In genomic region chr2:43424262-43425207, GRCh38 we compare ENCODE assay signal across 1 cellular context.
A peak's percentile ranks its signal among the peaks of the same experiment; 100 is the strongest.
TF ChIP-seq lines count a peak whose summit lies in the region.

No MANE protein-coding gene starts in this region.

TF ChIP-seq in HepG2, 621 proteins besides CTCF, POLR2A, EP300 and RAD21 (continued from another document and continues in another):
- TF ChIP-seq ZNF142 (CRISPR knock-in tag; IDR thresholded peaks at IDR 0.05), result peak; percentile 25; the same call in 1 of the 2 replicates
- no peak for TF ChIP-seq YY1 (IDR thresholded peaks at IDR 0.05; ENCODE audit: insufficient read depth, insufficient replicate concordance, low read depth, low read length)
- TF ChIP-seq TRIM22 (IDR thresholded peaks at IDR 0.05), result no peak
- no peak for TF ChIP-seq MXD4 (CRISPR knock-in tag; IDR thresholded peaks at IDR 0.05)
- TF ChIP-seq ZNF224 (CRISPR knock-in tag; IDR thresholded peaks at IDR 0.05), result no peak
- no peak for TF ChIP-seq SETDB1 (CRISPR knock-in tag; IDR thresholded peaks at IDR 0.05; ENCODE audit: borderline replicate concordance)
- no peak for TF ChIP-seq ZNF780A (CRISPR knock-in tag; IDR thresholded peaks at IDR 0.05)
- no peak for TF ChIP-seq ZNF143 (CRISPR knock-in tag; IDR thresholded peaks at IDR 0.05)
- TF ChIP-seq TBL1XR1 (IDR thresholded peaks at IDR 0.05; ENCODE audit: borderline replicate concordance, low read length, partially characterized antibody), result no peak
- TF ChIP-seq ZNF24 (IDR thresholded peaks at IDR 0.05), result no peak
- no peak for TF ChIP-seq SRSF1 (optimal IDR thresholded peaks at IDR 0.05; ENCODE audit: low read depth, low read length)
- TF ChIP-seq KAT8 (CRISPR knock-in tag; IDR thresholded peaks at IDR 0.05), result peak; percentile 83
- TF ChIP-seq KDM3A (CRISPR knock-in tag; IDR thresholded peaks at IDR 0.05; ENCODE audit: low read depth), result peak; percentile 72; the same call in 1 of the 2 replicates
- no peak for TF ChIP-seq ZSCAN21 (CRISPR knock-in tag; IDR thresholded peaks at IDR 0.05; ENCODE audit: borderline replicate concordance)
- no peak for TF ChIP-seq UBTF (CRISPR knock-in tag; IDR thresholded peaks at IDR 0.05)
- no peak for TF ChIP-seq SSRP1 (CRISPR knock-in tag; IDR thresholded peaks at IDR 0.05)
- no peak for TF ChIP-seq ZNF510 (CRISPR knock-in tag; IDR thresholded peaks at IDR 0.05; ENCODE audit: low read depth)
- TF ChIP-seq ZNF615 (CRISPR knock-in tag; IDR thresholded peaks at IDR 0.05; ENCODE audit: borderline replicate concordance), result no peak
- TF ChIP-seq ZNF282 (IDR thresholded peaks at IDR 0.05; ENCODE audit: partially characterized antibody), result no peak
- TF ChIP-seq ZNF556 (CRISPR knock-in tag; IDR thresholded peaks at IDR 0.05; ENCODE audit: borderline replicate concordance), result no peak
- TF ChIP-seq ZSCAN30 (CRISPR knock-in tag; IDR thresholded peaks at IDR 0.05), result no peak
- TF ChIP-seq XBP1 (CRISPR knock-in tag; IDR thresholded peaks at IDR 0.05), result no peak
- no peak for TF ChIP-seq SIX4 (CRISPR knock-in tag; IDR thresholded peaks at IDR 0.05)
- TF ChIP-seq, protein P1, sequence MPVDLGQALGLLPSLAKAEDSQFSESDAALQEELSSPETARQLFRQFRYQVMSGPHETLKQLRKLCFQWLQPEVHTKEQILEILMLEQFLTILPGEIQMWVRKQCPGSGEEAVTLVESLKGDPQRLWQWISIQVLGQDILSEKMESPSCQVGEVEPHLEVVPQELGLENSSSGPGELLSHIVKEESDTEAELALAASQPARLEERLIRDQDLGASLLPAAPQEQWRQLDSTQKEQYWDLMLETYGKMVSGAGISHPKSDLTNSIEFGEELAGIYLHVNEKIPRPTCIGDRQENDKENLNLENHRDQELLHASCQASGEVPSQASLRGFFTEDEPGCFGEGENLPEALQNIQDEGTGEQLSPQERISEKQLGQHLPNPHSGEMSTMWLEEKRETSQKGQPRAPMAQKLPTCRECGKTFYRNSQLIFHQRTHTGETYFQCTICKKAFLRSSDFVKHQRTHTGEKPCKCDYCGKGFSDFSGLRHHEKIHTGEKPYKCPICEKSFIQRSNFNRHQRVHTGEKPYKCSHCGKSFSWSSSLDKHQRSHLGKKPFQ (CRISPR knock-in tag; IDR thresholded peaks at IDR 0.05; ENCODE audit: insufficient replicate concordance), result peak; percentile 70
- TF ChIP-seq, protein P2, sequence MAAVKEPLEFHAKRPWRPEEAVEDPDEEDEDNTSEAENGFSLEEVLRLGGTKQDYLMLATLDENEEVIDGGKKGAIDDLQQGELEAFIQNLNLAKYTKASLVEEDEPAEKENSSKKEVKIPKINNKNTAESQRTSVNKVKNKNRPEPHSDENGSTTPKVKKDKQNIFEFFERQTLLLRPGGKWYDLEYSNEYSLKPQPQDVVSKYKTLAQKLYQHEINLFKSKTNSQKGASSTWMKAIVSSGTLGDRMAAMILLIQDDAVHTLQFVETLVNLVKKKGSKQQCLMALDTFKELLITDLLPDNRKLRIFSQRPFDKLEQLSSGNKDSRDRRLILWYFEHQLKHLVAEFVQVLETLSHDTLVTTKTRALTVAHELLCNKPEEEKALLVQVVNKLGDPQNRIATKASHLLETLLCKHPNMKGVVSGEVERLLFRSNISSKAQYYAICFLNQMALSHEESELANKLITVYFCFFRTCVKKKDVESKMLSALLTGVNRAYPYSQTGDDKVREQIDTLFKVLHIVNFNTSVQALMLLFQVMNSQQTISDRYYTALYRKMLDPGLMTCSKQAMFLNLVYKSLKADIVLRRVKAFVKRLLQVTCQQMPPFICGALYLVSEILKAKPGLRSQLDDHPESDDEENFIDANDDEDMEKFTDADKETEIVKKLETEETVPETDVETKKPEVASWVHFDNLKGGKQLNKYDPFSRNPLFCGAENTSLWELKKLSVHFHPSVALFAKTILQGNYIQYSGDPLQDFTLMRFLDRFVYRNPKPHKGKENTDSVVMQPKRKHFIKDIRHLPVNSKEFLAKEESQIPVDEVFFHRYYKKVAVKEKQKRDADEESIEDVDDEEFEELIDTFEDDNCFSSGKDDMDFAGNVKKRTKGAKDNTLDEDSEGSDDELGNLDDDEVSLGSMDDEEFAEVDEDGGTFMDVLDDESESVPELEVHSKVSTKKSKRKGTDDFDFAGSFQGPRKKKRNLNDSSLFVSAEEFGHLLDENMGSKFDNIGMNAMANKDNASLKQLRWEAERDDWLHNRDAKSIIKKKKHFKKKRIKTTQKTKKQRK (IDR thresholded peaks at IDR 0.05; ENCODE audit: low read length), result no peak
- TF ChIP-seq, protein P3, sequence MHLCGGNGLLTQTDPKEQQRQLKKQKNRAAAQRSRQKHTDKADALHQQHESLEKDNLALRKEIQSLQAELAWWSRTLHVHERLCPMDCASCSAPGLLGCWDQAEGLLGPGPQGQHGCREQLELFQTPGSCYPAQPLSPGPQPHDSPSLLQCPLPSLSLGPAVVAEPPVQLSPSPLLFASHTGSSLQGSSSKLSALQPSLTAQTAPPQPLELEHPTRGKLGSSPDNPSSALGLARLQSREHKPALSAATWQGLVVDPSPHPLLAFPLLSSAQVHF (CRISPR knock-in tag; IDR thresholded peaks at IDR 0.05), result no peak
- TF ChIP-seq KLF6 (CRISPR knock-in tag; IDR thresholded peaks at IDR 0.05), result no peak
- no peak for TF ChIP-seq ZBTB2 (CRISPR knock-in tag; IDR thresholded peaks at IDR 0.05; ENCODE audit: low read depth)
- no peak for TF ChIP-seq ZNF768 (CRISPR knock-in tag; IDR thresholded peaks at IDR 0.05)
- no peak for TF ChIP-seq ZBTB38 (CRISPR knock-in tag; IDR thresholded peaks at IDR 0.05)
- no peak for TF ChIP-seq ETV6 (CRISPR knock-in tag; conservative IDR thresholded peaks at IDR 0.05)
- peak; percentile 74; the same call in 1 of the 2 replicates for TF ChIP-seq ZNF724P (CRISPR knock-in tag; IDR thresholded peaks at IDR 0.05; ENCODE audit: borderline replicate concordance)
- no peak for TF ChIP-seq DNMT1 (CRISPR knock-in tag; IDR thresholded peaks at IDR 0.05)
- TF ChIP-seq, protein P4, sequence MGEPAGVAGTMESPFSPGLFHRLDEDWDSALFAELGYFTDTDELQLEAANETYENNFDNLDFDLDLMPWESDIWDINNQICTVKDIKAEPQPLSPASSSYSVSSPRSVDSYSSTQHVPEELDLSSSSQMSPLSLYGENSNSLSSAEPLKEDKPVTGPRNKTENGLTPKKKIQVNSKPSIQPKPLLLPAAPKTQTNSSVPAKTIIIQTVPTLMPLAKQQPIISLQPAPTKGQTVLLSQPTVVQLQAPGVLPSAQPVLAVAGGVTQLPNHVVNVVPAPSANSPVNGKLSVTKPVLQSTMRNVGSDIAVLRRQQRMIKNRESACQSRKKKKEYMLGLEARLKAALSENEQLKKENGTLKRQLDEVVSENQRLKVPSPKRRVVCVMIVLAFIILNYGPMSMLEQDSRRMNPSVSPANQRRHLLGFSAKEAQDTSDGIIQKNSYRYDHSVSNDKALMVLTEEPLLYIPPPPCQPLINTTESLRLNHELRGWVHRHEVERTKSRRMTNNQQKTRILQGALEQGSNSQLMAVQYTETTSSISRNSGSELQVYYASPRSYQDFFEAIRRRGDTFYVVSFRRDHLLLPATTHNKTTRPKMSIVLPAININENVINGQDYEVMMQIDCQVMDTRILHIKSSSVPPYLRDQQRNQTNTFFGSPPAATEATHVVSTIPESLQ (CRISPR knock-in tag; conservative IDR thresholded peaks at IDR 0.05), result no peak
- TF ChIP-seq, protein P5, sequence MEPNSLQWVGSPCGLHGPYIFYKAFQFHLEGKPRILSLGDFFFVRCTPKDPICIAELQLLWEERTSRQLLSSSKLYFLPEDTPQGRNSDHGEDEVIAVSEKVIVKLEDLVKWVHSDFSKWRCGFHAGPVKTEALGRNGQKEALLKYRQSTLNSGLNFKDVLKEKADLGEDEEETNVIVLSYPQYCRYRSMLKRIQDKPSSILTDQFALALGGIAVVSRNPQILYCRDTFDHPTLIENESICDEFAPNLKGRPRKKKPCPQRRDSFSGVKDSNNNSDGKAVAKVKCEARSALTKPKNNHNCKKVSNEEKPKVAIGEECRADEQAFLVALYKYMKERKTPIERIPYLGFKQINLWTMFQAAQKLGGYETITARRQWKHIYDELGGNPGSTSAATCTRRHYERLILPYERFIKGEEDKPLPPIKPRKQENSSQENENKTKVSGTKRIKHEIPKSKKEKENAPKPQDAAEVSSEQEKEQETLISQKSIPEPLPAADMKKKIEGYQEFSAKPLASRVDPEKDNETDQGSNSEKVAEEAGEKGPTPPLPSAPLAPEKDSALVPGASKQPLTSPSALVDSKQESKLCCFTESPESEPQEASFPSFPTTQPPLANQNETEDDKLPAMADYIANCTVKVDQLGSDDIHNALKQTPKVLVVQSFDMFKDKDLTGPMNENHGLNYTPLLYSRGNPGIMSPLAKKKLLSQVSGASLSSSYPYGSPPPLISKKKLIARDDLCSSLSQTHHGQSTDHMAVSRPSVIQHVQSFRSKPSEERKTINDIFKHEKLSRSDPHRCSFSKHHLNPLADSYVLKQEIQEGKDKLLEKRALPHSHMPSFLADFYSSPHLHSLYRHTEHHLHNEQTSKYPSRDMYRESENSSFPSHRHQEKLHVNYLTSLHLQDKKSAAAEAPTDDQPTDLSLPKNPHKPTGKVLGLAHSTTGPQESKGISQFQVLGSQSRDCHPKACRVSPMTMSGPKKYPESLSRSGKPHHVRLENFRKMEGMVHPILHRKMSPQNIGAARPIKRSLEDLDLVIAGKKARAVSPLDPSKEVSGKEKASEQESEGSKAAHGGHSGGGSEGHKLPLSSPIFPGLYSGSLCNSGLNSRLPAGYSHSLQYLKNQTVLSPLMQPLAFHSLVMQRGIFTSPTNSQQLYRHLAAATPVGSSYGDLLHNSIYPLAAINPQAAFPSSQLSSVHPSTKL (CRISPR knock-in tag; IDR thresholded peaks at IDR 0.05), result peak; percentile 96
- TF ChIP-seq HIVEP1 (CRISPR knock-in tag; IDR thresholded peaks at IDR 0.05), result no peak
- no peak for TF ChIP-seq RFXANK (CRISPR knock-in tag; IDR thresholded peaks at IDR 0.05)
